ENCODE assay signal across 16 cellular contexts in genomic region chr2:27083410-27084296, GRCh38. TPM values are rescaled to one million over a fixed set of nuclear protein-coding genes. Genes with fewer than 3 reads are reported as not detected.
DNase-seq lines count a peak whose midpoint lies in the region; ATAC-seq, FAIRE-seq and TF ChIP-seq lines count a peak whose summit lies in the region.
"Had no signal": no experiment of that assay in that cellular context is flagged by ENCODE, and none has a peak within 500 bp of the region (broad histone marks: within the 10 kb centered on the region; RNA-seq: fewer than 3 reads in every experiment).

No MANE protein-coding gene starts in this region.

- CTCF ChIA-PET in activated CD8-positive, alpha-beta T cell treated with anti-CD3 and anti-CD28 coated beads for 36 hours (lab: Charles Lee) = interaction anchor here (1.6 to 4.1 kb wide), 3 partner anchors 11 to 67 kb away, joined by 4 to 26 read pairs (median 20); partner anchors contain the start of genes AGBL5 and OST4

- H3K79me2 ChIP-seq in osteoblast (ENCODE audit: insufficient read depth, low read length) = peaks cover 34% of the 10 kb centered on the region

- peak; percentile 17 for DNase-seq in DMS53 (lab: John Stamatoyannopoulos, UW)
- no peak for DNase-seq in DMS53 treated with DMSO at 0.1 percent for 48 hours (lab: John Stamatoyannopoulos, UW; ENCODE audit: unreplicated experiment)
- no peak for DNase-seq in activated CD8-positive, alpha-beta T cell treated with anti-CD3 and anti-CD28 coated beads for 36 hours
- DNase-seq in osteoblast (ENCODE audit: insufficient read length, low spot score, missing footprints) = peak; percentile 77
- no peak for DNase-seq in GM20000 (ENCODE audit: low spot score)
- no peak for DNase-seq in small intestine
- DNase-seq: 8988T; activated T-cell treated with anti-CD3 and anti-CD28 coated beads, Interleukin-2, amount 50 U/mL, for 72 hours; body of pancreas; Caco-2; endodermal cell; naive thymus-derived CD4-positive, alpha-beta T cell; NCI-H2081 treated with DMSO at 0.1 percent for 48 hours had no signal

- peaks cover 33% of the 10 kb centered on the region for H3K4me1 Mint-ChIP-seq in activated CD8-positive, alpha-beta T cell treated with anti-CD3 and anti-CD28 coated beads for 36 hours (ENCODE audit: low read depth)

- no peak overlapping the region for H3K4me2 ChIP-seq in osteoblast (ENCODE audit: insufficient read depth, low read length)
- H3K4me2 ChIP-seq: KMS-11, smooth muscle cell had no signal

- H3K27me3 ChIP-seq in osteoblast (ENCODE audit: insufficient read depth, low read length) (no peaks in the 10 kb centered on the region), small intestine (ENCODE audit: control insufficient read depth in 2 of 2, insufficient read depth in 2 of 2, low read length in 2 of 2) (no peaks in the 10 kb centered on the region)
- H3K27me3 ChIP-seq: body of pancreas had no signal

- intact Hi-C loops in activated CD8-positive, alpha-beta T cell treated with anti-CD3 and anti-CD28 coated beads for 36 hours (cut with micrococcal nuclease) = no loop called here

- no peak overlapping the region for H3K4me3 ChIP-seq in osteoblast (ENCODE audit: insufficient read depth, low read length)
- no peak overlapping the region for H3K4me3 ChIP-seq in small intestine (ENCODE audit: low read depth in 1 of 2, low read length in 2 of 2)
- H3K4me3 ChIP-seq: body of pancreas, smooth muscle cell had no signal

- peaks cover 27% of the 10 kb centered on the region for H3K4me1 ChIP-seq in osteoblast (ENCODE audit: insufficient read depth, low read length)
- H3K4me1 ChIP-seq in small intestine (ENCODE audit: control insufficient read depth in 2 of 2, insufficient read depth in 1 of 2, low read depth in 1 of 2, low read length in 1 of 2) = peaks cover 3 to 5% of the 10 kb centered on the region in 2 donors

- no peak overlapping the region for H3K4me3 Mint-ChIP-seq in activated CD8-positive, alpha-beta T cell treated with anti-CD3 and anti-CD28 coated beads for 36 hours
- H3K4me3 Mint-ChIP-seq: endodermal cell had no signal

- peaks cover 33% of the 10 kb centered on the region for H4K20me1 ChIP-seq in osteoblast (ENCODE audit: insufficient read depth, low read length)

- no peaks in the 10 kb centered on the region for H3K9me3 ChIP-seq in osteoblast (ENCODE audit: low read depth, low read length)
- no peaks in the 10 kb centered on the region for H3K9me3 ChIP-seq in small intestine (ENCODE audit: control insufficient read depth, low read depth)
- H3K9me3 ChIP-seq: body of pancreas, Caco-2 had no signal

- H3K27ac ChIP-seq in osteoblast (ENCODE audit: low read depth, low read length) (no peak overlapping the region), small intestine (ENCODE audit: low read depth in 1 of 2, low read length in 1 of 2) (no peak overlapping the region)
- H3K27ac ChIP-seq: body of pancreas, KMS-11 had no signal

- POLR2A ChIA-PET in activated CD8-positive, alpha-beta T cell treated with anti-CD3 and anti-CD28 coated beads for 36 hours (lab: Charles Lee) = interaction anchor here (0.6 to 6.1 kb wide), 7 partner anchors 10 to 128 kb away, joined by 3 to 40 read pairs (median 3); partner anchors contain the start of genes AGBL5, ATRAID, OST4 and SLC5A6

- FAIRE-seq in small intestine (lab: Jason Lieb, UNC) = no peak

- H3K36me3 ChIP-seq in osteoblast (ENCODE audit: insufficient read depth, low read length) (peaks cover 27% of the 10 kb centered on the region), small intestine (ENCODE audit: control insufficient read depth in 2 of 2, insufficient read depth in 2 of 2, low read length in 2 of 2) (no peaks in the 10 kb centered on the region)

- no peaks in the 10 kb centered on the region for H3K36me3 Mint-ChIP-seq in activated CD8-positive, alpha-beta T cell treated with anti-CD3 and anti-CD28 coated beads for 36 hours (ENCODE audit: low read depth)
- H3K36me3 Mint-ChIP-seq: naive thymus-derived CD4-positive, alpha-beta T cell had no signal

- no peak overlapping the region for H2AFZ ChIP-seq in osteoblast (ENCODE audit: low read length)

- no peaks in the 10 kb centered on the region for H3K27me3 Mint-ChIP-seq in activated CD8-positive, alpha-beta T cell treated with anti-CD3 and anti-CD28 coated beads for 36 hours
- H3K27me3 Mint-ChIP-seq: naive thymus-derived CD4-positive, alpha-beta T cell had no signal

- WGBS in small intestine, 3 donors = 85 to 91% (median 88%) methylated on average over 19 to 20 of the region's 20 CpGs

- H3K9me3 Mint-ChIP-seq in activated CD8-positive, alpha-beta T cell treated with anti-CD3 and anti-CD28 coated beads for 36 hours = no peaks in the 10 kb centered on the region
- H3K9me3 Mint-ChIP-seq: activated T-cell treated with anti-CD3 and anti-CD28 coated beads, Interleukin-2, amount 50 U/mL, for 72 hours; endodermal cell; naive thymus-derived CD4-positive, alpha-beta T cell had no signal

- ATAC-seq in activated CD8-positive, alpha-beta T cell treated with anti-CD3 and anti-CD28 coated beads for 36 hours = no peak
- ATAC-seq: activated CD4-positive, CD25-positive, alpha-beta regulatory T cell treated with anti-CD3 and anti-CD28 coated beads, Interleukin-2, amount 50 U/mL, for 24 hours; activated T-cell treated with anti-CD3 and anti-CD28 coated beads, Interleukin-2, amount 50 U/mL, for 72 hours; body of pancreas; naive thymus-derived CD4-positive, alpha-beta T cell had no signal

- no peak for TF ChIP-seq CTCF in activated CD8-positive, alpha-beta T cell treated with anti-CD3 and anti-CD28 coated beads for 36 hours (IDR thresholded peaks at IDR 0.05)
- TF ChIP-seq CTCF in osteoblast (IDR thresholded peaks at IDR 0.05; ENCODE audit: extremely low read depth, low read depth, low read length) = no peak
- TF ChIP-seq CTCF in GM20000 (IDR thresholded peaks at IDR 0.05; ENCODE audit: extremely low read depth, missing control alignments) = no peak

- H3K27ac Mint-ChIP-seq in activated CD8-positive, alpha-beta T cell treated with anti-CD3 and anti-CD28 coated beads for 36 hours = peak overlapping the region; percentile 22
- H3K27ac Mint-ChIP-seq: activated T-cell treated with anti-CD3 and anti-CD28 coated beads, Interleukin-2, amount 50 U/mL, for 72 hours; endodermal cell had no signal

RNA-seq across cellular contexts. Expression of gene KHK, which starts 2.9 kb away (rescaled TPM):
- total RNA-seq in activated CD8-positive, alpha-beta T cell treated with anti-CD3 and anti-CD28 coated beads for 36 hours = 1 to 10 TPM; 6.7 to 9.5 TPM
- total RNA-seq in osteoblast = 0.29 and 0.36 TPM in 2 replicates
- polyA plus RNA-seq in small intestine = 100 to 1,000 TPM; 225 to 643 (median 533) TPM

RNA-seq across cellular contexts. Expression of gene EMILIN1, which starts 5.2 kb away (rescaled TPM):
- total RNA-seq in activated CD8-positive, alpha-beta T cell treated with anti-CD3 and anti-CD28 coated beads for 36 hours = under 1 TPM; 0.61 to 0.63 TPM
- total RNA-seq in osteoblast = 137 and 138 TPM in 2 replicates
- 10 to 100 TPM in 1 of 3 donors, 1 to 10 TPM in 1, under 1 TPM in 1; 0.67 to 23.0 (median 3.8) TPM for polyA plus RNA-seq in small intestine

RNA-seq across cellular contexts. Expression of gene OST4, which starts 12.2 kb away (rescaled TPM):
- 100 to 1,000 TPM; 257 to 262 TPM for total RNA-seq in activated CD8-positive, alpha-beta T cell treated with anti-CD3 and anti-CD28 coated beads for 36 hours
- total RNA-seq in osteoblast = 202 and 235 TPM in 2 replicates
- 100 to 1,000 TPM; 386 to 477 (median 407) TPM for polyA plus RNA-seq in small intestine

RNA-seq across cellular contexts. Expression of gene AGBL5, which starts 32.2 kb away (rescaled TPM):
- 10 to 100 TPM; 12.2 to 16.4 TPM for total RNA-seq in activated CD8-positive, alpha-beta T cell treated with anti-CD3 and anti-CD28 coated beads for 36 hours
- total RNA-seq in osteoblast = 24.6 and 26.8 TPM in 2 replicates
- polyA plus RNA-seq in small intestine = 10 to 100 TPM in 1 of 3 donors, 1 to 10 TPM in 2; 6.0 to 11.1 (median 6.5) TPM

RNA-seq across cellular contexts. Expression of gene CGREF1, which starts 35.3 kb away (rescaled TPM):
- 1 to 10 TPM; 3.7 to 4.3 TPM for total RNA-seq in activated CD8-positive, alpha-beta T cell treated with anti-CD3 and anti-CD28 coated beads for 36 hours
- 6.8 and 14.5 TPM in 2 replicates for total RNA-seq in osteoblast
- polyA plus RNA-seq in small intestine = 1 to 10 TPM; 3.8 to 5.2 (median 3.8) TPM
- total RNA-seq: smooth muscle cell had no signal

Comparison
In these comparisons a context has a peak if more than half of its experiments do, and no peak if none do; other contexts are left out.
1. DNase-seq: peak in DMS53 (single experiment) and osteoblast (single experiment); none in DMS53 treated with DMSO at 0.1 percent for 48 hours (single experiment), activated CD8-positive, alpha-beta T cell treated with anti-CD3 and anti-CD28 coated beads for 36 hours (single experiment), GM20000 (single experiment) and small intestine (single experiment).
2. RNA of gene EMILIN1, which starts 5.2 kb away (total RNA-seq): 137 to 138 TPM in osteoblast; 0.61 to 0.63 TPM in activated CD8-positive, alpha-beta T cell treated with anti-CD3 and anti-CD28 coated beads for 36 hours; every median in the first group is over 10 times any median in the second.